26 cellular contexts compared by ENCODE assay signal in genomic region chr2:45542013-45542412, GRCh38.
"Had no signal": no experiment of that assay in that cellular context is flagged by ENCODE, and none has a peak within 500 bp of the region (broad histone marks: within the 10 kb centered on the region; RNA-seq: fewer than 3 reads in every experiment).

No MANE protein-coding gene starts in this region.

- DNase-seq: dorsolateral prefrontal cortex; effector CD4-positive, alpha-beta T cell; foreskin keratinocyte; heart left ventricle; left cardiac atrium; left lung; midbrain; naive thymus-derived CD4-positive, alpha-beta T cell; psoas muscle; small intestine; stimulated activated CD4-positive, alpha-beta T cell treated with anti-CD3 and anti-CD28 coated beads, Interleukin-12 subunit alpha, Interleukin-12 subunit beta, amount 100 ng/mL, for 4 hours; stimulated activated CD4-positive, alpha-beta T cell treated with anti-CD3 and anti-CD28 coated beads, Interleukin-1b, Interleukin-23, amount 100 ng/mL, for 48 hours; stimulated activated CD4-positive, alpha-beta T cell treated with anti-CD3 and anti-CD28 coated beads, Interleukin-4, amount 100 ng/mL, for 24 hours; stimulated activated naive CD8-positive, alpha-beta T cell treated with anti-CD3 and anti-CD28 coated beads, Interleukin-15, Interleukin-2, amounts not matched to agents 100 U/mL and 50 U/mL, for 24 hours; substantia nigra; testis; tibial artery had no signal

- H3K4me3 ChIP-seq: cardiac muscle cell, dorsolateral prefrontal cortex, esophagus muscularis mucosa, gastroesophageal sphincter, heart left ventricle, hepatocyte, left lung, psoas muscle, testis, tibial artery, upper lobe of left lung, vagina had no signal

- H3K4me3 Mint-ChIP-seq: central memory CD8-positive, alpha-beta T cell; naive thymus-derived CD4-positive, alpha-beta T cell; stimulated activated effector memory CD8-positive, alpha-beta T cell treated with anti-CD3 and anti-CD28 coated beads, Interleukin-12 subunit alpha, Interleukin-12 subunit beta, amount 100 ng/mL, for 72 hours had no signal

- H3K27ac ChIP-seq: cardiac muscle cell, dorsolateral prefrontal cortex, esophagus muscularis mucosa, foreskin keratinocyte, gastroesophageal sphincter, heart left ventricle, hepatocyte, left lung, psoas muscle, testis, tibial artery, upper lobe of left lung, vagina had no signal

- H3K27me3 Mint-ChIP-seq: central memory CD8-positive, alpha-beta T cell; naive thymus-derived CD4-positive, alpha-beta T cell had no signal

- H3K9me3 Mint-ChIP-seq: central memory CD8-positive, alpha-beta T cell; stimulated activated effector memory CD8-positive, alpha-beta T cell treated with anti-CD3 and anti-CD28 coated beads, Interleukin-12 subunit alpha, Interleukin-12 subunit beta, amount 100 ng/mL, for 72 hours had no signal

- H2AFZ ChIP-seq: hepatocyte had no signal

- H3K79me2 ChIP-seq: hepatocyte had no signal

- H3K27ac Mint-ChIP-seq: naive thymus-derived CD4-positive, alpha-beta T cell; stimulated activated effector memory CD8-positive, alpha-beta T cell treated with anti-CD3 and anti-CD28 coated beads, Interleukin-12 subunit alpha, Interleukin-12 subunit beta, amount 100 ng/mL, for 72 hours had no signal

- H3K4me1 Mint-ChIP-seq: central memory CD8-positive, alpha-beta T cell; stimulated activated effector memory CD8-positive, alpha-beta T cell treated with anti-CD3 and anti-CD28 coated beads, Interleukin-12 subunit alpha, Interleukin-12 subunit beta, amount 100 ng/mL, for 72 hours had no signal

- H3K4me2 ChIP-seq: hepatocyte had no signal

- FAIRE-seq: endothelial cell of umbilical vein, small intestine had no signal

- ATAC-seq: foreskin keratinocyte; gastroesophageal sphincter; heart left ventricle; left cardiac atrium; left lung; naive thymus-derived CD4-positive, alpha-beta T cell; psoas muscle; stimulated activated effector memory CD8-positive, alpha-beta T cell treated with anti-CD3 and anti-CD28 coated beads, Interleukin-12 subunit alpha, Interleukin-12 subunit beta, amount 100 ng/mL, for 72 hours; stimulated activated naive CD8-positive, alpha-beta T cell treated with anti-CD3 and anti-CD28 coated beads, Interleukin-15, Interleukin-2, amounts not matched to agents 100 U/mL and 50 U/mL, for 24 hours had no signal

- H3K27me3 ChIP-seq: cardiac muscle cell, dorsolateral prefrontal cortex, esophagus muscularis mucosa, foreskin keratinocyte, gastroesophageal sphincter, heart left ventricle, hepatocyte, left lung, testis, tibial artery, upper lobe of left lung, vagina had no signal

- H3K9me3 ChIP-seq: gastroesophageal sphincter, testis, vagina had no signal

- H3K4me1 ChIP-seq: esophagus muscularis mucosa, foreskin keratinocyte, gastroesophageal sphincter, heart left ventricle, left lung, psoas muscle, testis, tibial artery, upper lobe of left lung, vagina had no signal
